Comparison of ENCODE assay signal across 20 cellular contexts in the genomic region with DNA sequence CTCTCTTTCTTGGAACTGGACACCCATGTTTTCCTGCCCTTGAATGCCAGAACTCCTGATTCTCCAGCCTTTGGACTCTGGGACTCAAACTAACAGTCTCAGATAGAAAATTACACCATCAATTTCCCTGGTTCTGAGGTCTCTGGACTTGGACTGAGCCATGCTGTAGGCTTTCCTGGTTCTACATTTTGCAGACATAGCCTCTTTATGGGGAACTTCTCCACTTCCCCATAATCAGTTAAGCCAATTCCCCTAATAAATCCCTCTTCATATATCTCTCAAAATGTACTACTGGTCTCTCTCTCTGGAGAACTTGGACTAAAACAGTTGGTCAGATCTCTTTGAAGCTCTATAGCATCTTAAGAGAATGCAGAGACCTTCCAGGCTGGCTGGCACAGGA.
"Had no signal": no experiment of that assay in that cellular context is flagged by ENCODE, and none has a peak within 500 bp of the region (broad histone marks: within the 10 kb centered on the region; RNA-seq: fewer than 3 reads in every experiment).

No MANE protein-coding gene starts in this region.

- H3K27me3 ChIP-seq: ovary, right atrium auricular region, right lobe of liver, tibial nerve, vagina had no signal

- H3K9me3 ChIP-seq: left ventricle myocardium inferior, ovary, right atrium auricular region, right lobe of liver, tibial nerve, vagina had no signal

- H3K4me3 ChIP-seq: left ventricle myocardium inferior, lung, ovary, right atrium auricular region, right lobe of liver, smooth muscle cell, tibial nerve, vagina had no signal

- ATAC-seq: naive thymus-derived CD4-positive, alpha-beta T cell; natural killer cell treated with Interleukin-12 subunit alpha and Interleukin-12 subunit beta and Interleukin-15 and Interleukin-18, amount 100 ng/mL, for 72 hours; right lobe of liver; stimulated activated memory B cell treated with anti-CD40 and anti-IgM and Interleukin-4, amounts not matched to agents 10 μg/mL and 1 μg/mL and 100 μg/mL, for 72 hours; stimulated activated naive CD8-positive, alpha-beta T cell treated with anti-CD3 and anti-CD28 coated beads, Interleukin-15, amount 100 ng/mL, for 72 hours had no signal

- DNase-seq: islet precursor cell; left ventricle myocardium inferior; mesendoderm; naive thymus-derived CD4-positive, alpha-beta T cell; ovary; right lobe of liver; stimulated activated CD4-positive, alpha-beta T cell treated with anti-CD3 and anti-CD28 coated beads, Interleukin-1b, Interleukin-23, amount 100 ng/mL, for 48 hours; stimulated activated CD4-positive, alpha-beta T cell treated with anti-CD3 and anti-CD28 coated beads, Interleukin-2, amount 100 ng/mL, for 48 hours; stimulated activated CD4-positive, alpha-beta T cell treated with anti-CD3 and anti-CD28 coated beads, Interleukin-4, amount 100 ng/mL, for 4 hours; stimulated activated CD8-positive, alpha-beta memory T cell treated with anti-CD3 and anti-CD28 coated beads, Interleukin-4, amount 100 ng/mL, for 48 hours; stimulated activated naive CD4-positive, alpha-beta T cell treated with Interleukin-2 at 50 U/mL for 16 hours; stimulated activated naive CD8-positive, alpha-beta T cell treated with anti-CD3 and anti-CD28 coated beads, Interleukin-15, amount 100 ng/mL, for 72 hours; substantia nigra had no signal

- H3K36me3 ChIP-seq: left ventricle myocardium inferior, ovary, right atrium auricular region, right lobe of liver, tibial nerve, vagina had no signal

- H3K4me2 ChIP-seq: smooth muscle cell had no signal

- H3K4me1 ChIP-seq: left ventricle myocardium inferior, right atrium auricular region, right lobe of liver, tibial nerve, vagina had no signal

- H3K27ac ChIP-seq: left ventricle myocardium inferior, ovary, right atrium auricular region, right lobe of liver, tibial nerve, vagina had no signal
